18 cellular contexts compared by ENCODE assay signal in the genomic region with DNA sequence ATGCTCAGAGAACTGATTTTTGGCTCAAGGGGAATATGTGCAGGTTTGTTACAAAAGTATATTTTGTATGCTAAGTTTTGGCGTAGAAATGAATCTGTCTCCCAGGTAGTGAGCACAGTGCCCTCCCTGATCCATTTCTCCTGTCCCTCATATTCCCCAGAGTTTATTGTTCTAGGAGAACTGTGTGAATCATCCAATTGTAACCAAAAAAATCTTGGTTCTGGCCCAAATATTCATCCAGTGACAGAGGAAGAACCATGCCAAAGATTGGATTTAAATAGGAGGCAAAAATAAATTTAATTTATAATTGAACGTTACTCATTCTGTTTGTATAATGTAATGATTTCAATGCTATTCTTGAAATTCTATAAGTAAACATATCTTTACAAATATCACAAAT. TPM values are rescaled to one million over a fixed set of nuclear protein-coding genes. Genes with fewer than 3 reads are reported as not detected.
DNase-seq lines count a peak whose midpoint lies in the region; ATAC-seq and TF ChIP-seq lines count a peak whose summit lies in the region.
"Had no signal": no experiment of that assay in that cellular context is flagged by ENCODE, and none has a peak within 500 bp of the region (broad histone marks: within the 10 kb centered on the region; RNA-seq: fewer than 3 reads in every experiment).

No MANE protein-coding gene starts in this region.

- TF ChIP-seq CTCF in PC-3 (conservative IDR thresholded peaks at IDR 0.05; ENCODE audit: low read depth, low read length) (no peak), GM10248 (IDR thresholded peaks at IDR 0.05; ENCODE audit: control extremely low read depth, extremely low read depth, low read depth, missing control alignments) (no peak), smooth muscle cell (IDR thresholded peaks at IDR 0.05; ENCODE audit: borderline replicate concordance, insufficient read depth, poor library complexity, severe bottlenecking) (no peak)

- H3K4me2 ChIP-seq in PC-3 (ENCODE audit: low read length) (no peak overlapping the region), smooth muscle cell (no peak overlapping the region)

- H3K4me1 ChIP-seq in PC-3 (ENCODE audit: insufficient read depth, low read length) = no peaks in the 10 kb centered on the region; the same call in 1 of the 2 replicates
- H3K4me1 ChIP-seq in smooth muscle cell (ENCODE audit: low read depth) = no peaks in the 10 kb centered on the region
- H3K4me1 ChIP-seq: Peyer's patch had no signal

- no peaks in the 10 kb centered on the region for H3F3A ChIP-seq in PC-3 (ENCODE audit: low read length, unreplicated experiment)
- no peaks in the 10 kb centered on the region for H3F3A ChIP-seq in smooth muscle cell (ENCODE audit: low read depth)

- H3K4me3 ChIP-seq in PC-3 (ENCODE audit: low read length) = no peak overlapping the region
- H3K4me3 ChIP-seq in smooth muscle cell = no peak overlapping the region
- H3K4me3 ChIP-seq: Peyer's patch had no signal

- H4K20me1 ChIP-seq in PC-3 (ENCODE audit: low read length) (no peaks in the 10 kb centered on the region), smooth muscle cell (ENCODE audit: low read depth) (no peaks in the 10 kb centered on the region)

- DNase-seq in EH (ENCODE audit: low read depth) = peak; percentile 19
- peak; percentile 39 for DNase-seq in PC-3
- DNase-seq in fibroblast of the conjunctiva (ENCODE audit: low read depth) = peak; percentile 4
- DNase-seq in stromal cell of bone marrow (ENCODE audit: low read depth) = peak; percentile 56
- no peak for DNase-seq in stimulated activated CD4-positive, alpha-beta T cell treated with anti-CD3 and anti-CD28 coated beads, Interleukin-4, amount 100 ng/mL, for 4 hours
- no peak for DNase-seq in GM10248 (ENCODE audit: extremely low spot score)
- no peak for DNase-seq in smooth muscle cell (lab: John Stamatoyannopoulos, UW; ENCODE audit: unreplicated experiment)
- DNase-seq: CD4-positive, CD25-positive, alpha-beta regulatory T cell; NCI-H1092 treated with DMSO at 0.1 percent for 48 hours; NCI-H146; NCI-H2029; NCI-H2227 treated with DMSO at 0.1 percent for 48 hours; NCI-H524; NCI-H774; Peyer's patch; T-helper 1 cell had no signal

- no peaks in the 10 kb centered on the region for H3K9me3 ChIP-seq in PC-3 (ENCODE audit: low read length)
- H3K9me3 ChIP-seq in smooth muscle cell (replicated peaks; ENCODE audit: low read depth) = no peaks in the 10 kb centered on the region
- H3K9me3 ChIP-seq: Peyer's patch had no signal

- H3K27ac ChIP-seq in PC-3 (ENCODE audit: low read length) (no peak overlapping the region), smooth muscle cell (ENCODE audit: low read depth) (no peak overlapping the region)
- H3K27ac ChIP-seq: Peyer's patch had no signal

- no peaks in the 10 kb centered on the region for H3K36me3 ChIP-seq in PC-3 (ENCODE audit: low read depth, low read length)
- H3K36me3 ChIP-seq in smooth muscle cell (ENCODE audit: low read depth) = no peaks in the 10 kb centered on the region
- H3K36me3 ChIP-seq: Peyer's patch had no signal

- ATAC-seq in PC-3 (no peak), HG02981 (IDR thresholded peaks at IDR 0.05; ENCODE audit: unreplicated experiment) (no peak)

- POLR2A ChIA-PET in PC-3 (lab: Charles Lee; ENCODE audit: unreplicated experiment) = no interaction called here
- POLR2A ChIA-PET in GM10248 (lab: Yijun Ruan, JAX) = no interaction called here

- CTCF ChIA-PET in PC-3 (lab: Charles Lee) = no interaction called here
- CTCF ChIA-PET in GM10248 (lab: Yijun Ruan, JAX) = no interaction called here

- H2AFZ ChIP-seq in PC-3 (ENCODE audit: low read length) = no peak overlapping the region
- no peak overlapping the region for H2AFZ ChIP-seq in smooth muscle cell (ENCODE audit: low read depth)

- H3K27me3 ChIP-seq in PC-3 (ENCODE audit: low read length) = peaks cover 53% of the 10 kb centered on the region
- no peaks in the 10 kb centered on the region for H3K27me3 ChIP-seq in smooth muscle cell (ENCODE audit: low read depth)
- H3K27me3 ChIP-seq: Peyer's patch had no signal

- H3K9ac ChIP-seq in PC-3 (ENCODE audit: low read length) = no peak overlapping the region
- no peak overlapping the region for H3K9ac ChIP-seq in smooth muscle cell (ENCODE audit: low read depth)

- no peaks in the 10 kb centered on the region for H3K79me2 ChIP-seq in PC-3 (ENCODE audit: low read length)
- H3K79me2 ChIP-seq in smooth muscle cell (ENCODE audit: low read depth) = no peaks in the 10 kb centered on the region

- intact Hi-C loops in PC-3 (cut with micrococcal nuclease) = no loop called here

- WGBS in smooth muscle cell (ENCODE audit: low lambda C conversion rate) = 94% methylated on average over 2 of the region's 2 CpGs

- H3K9me2 ChIP-seq in PC-3 (replicated peaks; ENCODE audit: low read length) = no peaks in the 10 kb centered on the region

- no TSS peak for BruUV-seq in PC-3 (replicated peaks; lab: Mats Ljungman, UMichigan)

RNA-seq across cellular contexts. Expression of a gene that starts 4.8 kb away (rescaled TPM):
- total RNA-seq in PC-3 (2014; rRNA removed) = not detected in 2 replicates
- 0.18 and 0.27 TPM in 2 replicates for total RNA-seq in smooth muscle cell
- not detected in 2 replicates for polyA plus RNA-seq in smooth muscle cell
- polyA plus RNA-seq: BJ had no signal

Comparison
In these comparisons a context has a peak if more than half of its experiments do, and no peak if none do; other contexts are left out.
1. DNase-seq: peak in EH (single experiment), PC-3 (single experiment), fibroblast of the conjunctiva (single experiment) and stromal cell of bone marrow (single experiment); none in stimulated activated CD4-positive, alpha-beta T cell treated with anti-CD3 and anti-CD28 coated beads, Interleukin-4, amount 100 ng/mL, for 4 hours (0 of 2), GM10248 (single experiment) and smooth muscle cell (single experiment).